ENCODE assay signal across 14 cellular contexts in genomic region chr5:142900926-142901325, GRCh38.
A peak's percentile ranks its signal among the peaks of the same experiment; 100 is the strongest.
DNase-seq lines count a peak whose midpoint lies in the region; TF ChIP-seq lines count a peak whose summit lies in the region.
"Had no signal": no experiment of that assay in that cellular context is flagged by ENCODE, and none has a peak within 500 bp of the region (broad histone marks: within the 10 kb centered on the region; RNA-seq: fewer than 3 reads in every experiment).

No MANE protein-coding gene starts in this region.

- TF ChIP-seq CTCF in HFF-Myc (IDR thresholded peaks at IDR 0.05; ENCODE audit: low read depth, low read length, missing control alignments), result no peak

- DNase-seq in A172 (ENCODE audit: low spot score) (peak; percentile 69), HFF-Myc (ENCODE audit: extremely low read depth, low read depth) (peak; percentile 95), astrocyte of the hippocampus (ENCODE audit: low read depth, low spot score) (peak; percentile 88), hepatic stellate cell (ENCODE audit: low spot score) (peak; percentile 38), NCI-H1436 (lab: John Stamatoyannopoulos, UW) (no peak), middle frontal gyrus (ENCODE audit: extremely low spot score, low spot score) (no peak), pons (ENCODE audit: low spot score) (no peak), SKM-1 (lab: John Stamatoyannopoulos, UW; ENCODE audit: unreplicated experiment) (no peak)
- DNase-seq: activated CD4-positive, CD25-positive, alpha-beta regulatory T cell; naive thymus-derived CD8-positive, alpha-beta T cell; NCI-H1417; NCI-H526 treated with DMSO at 0.1 percent for 48 hours; stimulated activated CD8-positive, alpha-beta memory T cell treated with anti-CD3 and anti-CD28 coated beads, Interleukin-4, amount 100 ng/mL, for 48 hours had no signal

- H3K4me3 ChIP-seq in HFF-Myc (replicated peaks; ENCODE audit: low read depth, low read length), result no peak overlapping the region
- H3K4me3 ChIP-seq: ascending aorta had no signal

Comparison
In these comparisons a context has a peak if more than half of its experiments do, and no peak if none do; other contexts are left out.
1. DNase-seq: peak in A172 (single experiment), HFF-Myc (single experiment), astrocyte of the hippocampus (single experiment) and hepatic stellate cell (single experiment); none in NCI-H1436 (single experiment), middle frontal gyrus (single experiment), pons (single experiment) and SKM-1 (single experiment).